In genomic region chr7:2479276-2480070, GRCh38 we compare ENCODE assay signal across 21 cellular contexts. TPM values are rescaled to one million over a fixed set of nuclear protein-coding genes. Genes with fewer than 3 reads are reported as not detected.
"Had no signal": no experiment of that assay in that cellular context is flagged by ENCODE, and none has a peak within 500 bp of the region (broad histone marks: within the 10 kb centered on the region; RNA-seq: fewer than 3 reads in every experiment).

No MANE protein-coding gene starts in this region.

- H3K36me3 ChIP-seq: lower lobe of right lung, ovary, SJSA1, stomach, tibial nerve had no signal

- ATAC-seq: natural killer cell had no signal

- H3K27me3 ChIP-seq: ovary had no signal

- H3K4me3 Mint-ChIP-seq: activated naive CD8-positive, alpha-beta T cell; brain; natural killer cell had no signal

- H3K27ac ChIP-seq: dorsolateral prefrontal cortex, lower lobe of right lung, ovary, SJSA1 had no signal

- H3K9me3 Mint-ChIP-seq: natural killer cell had no signal

- DNase-seq: activated effector memory CD4-positive, alpha-beta T cell treated with Interleukin-2 at 50 U/mL for 16 hours; activated T-cell treated with anti-CD3 and anti-CD28 coated beads, Interleukin-2, amount 50 U/mL, for 1 hour; cerebellar nuclear complex; dorsolateral prefrontal cortex; glutamatergic neuron; left cardiac atrium; lower lobe of right lung; natural killer cell; ovary; stimulated activated CD4-positive, alpha-beta T cell treated with anti-CD3 and anti-CD28 coated beads, Interleukin-15, amount 100 ng/mL, for 24 hours; stimulated activated CD4-positive, alpha-beta T cell treated with anti-CD3 and anti-CD28 coated beads, Interleukin-4, amount 100 ng/mL, for 24 hours; T-helper 9 cell had no signal

- H3K4me3 ChIP-seq: lower lobe of right lung, ovary, SJSA1 had no signal

- H3K27ac Mint-ChIP-seq: activated naive CD8-positive, alpha-beta T cell had no signal

- H3K36me3 Mint-ChIP-seq: activated naive CD8-positive, alpha-beta T cell; brain; natural killer cell had no signal

- H3K27me3 Mint-ChIP-seq: activated naive CD8-positive, alpha-beta T cell had no signal

RNA-seq across cellular contexts. Expression of gene GRIFIN, which starts 3.3 kb away (rescaled TPM):
- total RNA-seq: activated CD8-positive, alpha-beta memory T cell treated with anti-CD3 and anti-CD28 coated beads for 36 hours; dorsolateral prefrontal cortex; esophagus mucosa; left cardiac atrium; lower lobe of right lung; mononuclear cell; natural killer cell; ovary; SJSA1; skeletal muscle tissue; stomach; tibial nerve had no signal
